8 cellular contexts compared by ENCODE assay signal in genomic region chr9:6566409-6567139, GRCh38.
DNase-seq lines count a peak whose midpoint lies in the region; ATAC-seq lines count a peak whose summit lies in the region.

No MANE protein-coding gene starts in this region.

- peak; percentile 64 for ATAC-seq in GM18519 (IDR thresholded peaks at IDR 0.05; ENCODE audit: low FRiP score, unreplicated experiment)
- ATAC-seq in GM19023 (IDR thresholded peaks at IDR 0.05; ENCODE audit: unreplicated experiment): no peak
- no peak for ATAC-seq in GM21528 (IDR thresholded peaks at IDR 0.05; ENCODE audit: low FRiP score, unreplicated experiment)
- no peak for ATAC-seq in HG03457 (IDR thresholded peaks at IDR 0.05; ENCODE audit: unreplicated experiment)

- DNase-seq in M059J (ENCODE audit: low read depth): peak; percentile 99
- peak; percentile 95 for DNase-seq in amniotic epithelial cell (ENCODE audit: low read depth)
- peak; percentile 44 for DNase-seq in occipital lobe (lab: John Stamatoyannopoulos, UW)
- DNase-seq in RPMI8226: no peak
